In genomic region chr7:81317741-81318140, GRCh38 we compare ENCODE assay signal across 24 cellular contexts.
DNase-seq lines count a peak whose midpoint lies in the region; ATAC-seq, FAIRE-seq and TF ChIP-seq lines count a peak whose summit lies in the region.
"Had no signal": no experiment of that assay in that cellular context is flagged by ENCODE, and none has a peak within 500 bp of the region (broad histone marks: within the 10 kb centered on the region; RNA-seq: fewer than 3 reads in every experiment).

No MANE protein-coding gene starts in this region.

- H3K4me1 ChIP-seq in neural progenitor cell: no peaks in the 10 kb centered on the region
- H3K4me1 ChIP-seq: A549; BLaER1 treated with 17β-estradiol and CSF1 and Interleukin-3, amounts not matched to agents 10 nM and 100 nM had no signal

- peak; percentile 67 for FAIRE-seq in urothelium cell line (lab: Jason Lieb, UNC)
- FAIRE-seq: A549, GM12891 had no signal

- peak; percentile 61 for DNase-seq in COLO829 (ENCODE audit: low spot score)
- peak; percentile 94 for DNase-seq in SK-MEL-5 (ENCODE audit: low read depth, low spot score)
- peak; percentile 5 for DNase-seq in medulla oblongata (ENCODE audit: extremely low spot score)
- no peak for DNase-seq in urothelium cell line (ENCODE audit: low spot score)
- DNase-seq in neural progenitor cell (ENCODE audit: low spot score): no peak
- DNase-seq in NCI-H1436 treated with DMSO at 0.1 percent for 48 hours (lab: John Stamatoyannopoulos, UW): no peak
- DNase-seq: AML-193; CD4-positive, alpha-beta T cell; CD8-positive, alpha-beta T cell; COR-L47; DMS 273 treated with DMSO at 0.1 percent for 48 hours; DMS153; DMS53; DMS79; DND-41; EL; GDM1 had no signal

- no peak overlapping the region for H3K4me2 ChIP-seq in neural progenitor cell
- H3K4me2 ChIP-seq: A549; BLaER1 treated with 17β-estradiol and CSF1 and Interleukin-3, amounts not matched to agents 10 nM and 100 nM had no signal

- no peak overlapping the region for H3K27ac ChIP-seq in neural progenitor cell
- H3K27ac ChIP-seq: 22Rv1; A549; BLaER1 treated with 17β-estradiol and CSF1 and Interleukin-3, amounts not matched to agents 10 nM and 100 nM; C4-2B had no signal

- H3K36me3 Mint-ChIP-seq in neural progenitor cell: no peaks in the 10 kb centered on the region
- H3K36me3 Mint-ChIP-seq: CD8-positive, alpha-beta T cell had no signal

- H3K9ac ChIP-seq in neural progenitor cell: no peak overlapping the region
- H3K9ac ChIP-seq: BLaER1 treated with 17β-estradiol and CSF1 and Interleukin-3, amounts not matched to agents 10 nM and 100 nM had no signal

- TF ChIP-seq CTCF in neural progenitor cell (IDR thresholded peaks at IDR 0.05): no peak

- no peaks in the 10 kb centered on the region for H3K36me3 ChIP-seq in neural progenitor cell
- H3K36me3 ChIP-seq: BLaER1 treated with 17β-estradiol and CSF1 and Interleukin-3, amounts not matched to agents 10 nM and 100 nM had no signal

- no peaks in the 10 kb centered on the region for H3K9me3 ChIP-seq in neural progenitor cell (ENCODE audit: low read depth)
- H3K9me3 ChIP-seq: A549; BLaER1 treated with 17β-estradiol and CSF1 and Interleukin-3, amounts not matched to agents 10 nM and 100 nM had no signal

- H2AFZ ChIP-seq in neural progenitor cell (replicated peaks): no peak overlapping the region

- ATAC-seq in GM18873 (IDR thresholded peaks at IDR 0.05; ENCODE audit: low FRiP score, unreplicated experiment): no peak
- ATAC-seq: A549; CD8-positive, alpha-beta T cell had no signal

- no peak overlapping the region for H3K4me3 Mint-ChIP-seq in neural progenitor cell
- H3K4me3 Mint-ChIP-seq: B cell; CD4-positive, alpha-beta T cell; CD8-positive, alpha-beta T cell had no signal

- no peaks in the 10 kb centered on the region for H3K27me3 Mint-ChIP-seq in neural progenitor cell (ENCODE audit: insufficient read depth, low read depth)
- H3K27me3 Mint-ChIP-seq: B cell; CD4-positive, alpha-beta T cell had no signal

- no peaks in the 10 kb centered on the region for H3K9me3 Mint-ChIP-seq in neural progenitor cell

- no peak overlapping the region for H3K4me3 ChIP-seq in neural progenitor cell
- H3K4me3 ChIP-seq: A549; BLaER1 treated with 17β-estradiol and CSF1 and Interleukin-3, amounts not matched to agents 10 nM and 100 nM had no signal

- H4K20me1 ChIP-seq in neural progenitor cell (ENCODE audit: low read depth): no peaks in the 10 kb centered on the region
- H4K20me1 ChIP-seq: BLaER1 treated with 17β-estradiol and CSF1 and Interleukin-3, amounts not matched to agents 10 nM and 100 nM had no signal

- H3F3A ChIP-seq in neural progenitor cell (ENCODE audit: low read depth): no peaks in the 10 kb centered on the region

- in situ Hi-C loops in SK-MEL-5 (cut with HindIII; ENCODE audit: low pct_unique_long_range_greater_than_20kb, low sequenced_read_pairs): no loop called here

- H3K27ac Mint-ChIP-seq in neural progenitor cell: no peak overlapping the region
- H3K27ac Mint-ChIP-seq: B cell; CD4-positive, alpha-beta T cell; CD8-positive, alpha-beta T cell had no signal

- peaks cover 2% of the 10 kb centered on the region for H3K4me1 Mint-ChIP-seq in neural progenitor cell
- H3K4me1 Mint-ChIP-seq: B cell had no signal

- H3K79me2 ChIP-seq in neural progenitor cell (ENCODE audit: low read depth): no peaks in the 10 kb centered on the region

- H3K27me3 ChIP-seq in neural progenitor cell: no peaks in the 10 kb centered on the region
- H3K27me3 ChIP-seq: BLaER1 treated with 17β-estradiol and CSF1 and Interleukin-3, amounts not matched to agents 10 nM and 100 nM had no signal

Comparison
In these comparisons a context has a peak if more than half of its experiments do, and no peak if none do; other contexts are left out.
1. DNase-seq: peak in COLO829 (single experiment), SK-MEL-5 (single experiment) and medulla oblongata (single experiment); none in urothelium cell line (single experiment), neural progenitor cell (single experiment) and NCI-H1436 treated with DMSO at 0.1 percent for 48 hours (single experiment).